In genomic region chr2:68245672-68246071, GRCh38 we compare ENCODE assay signal across 25 cellular contexts.
"Had no signal": no experiment of that assay in that cellular context is flagged by ENCODE, and none has a peak within 500 bp of the region (broad histone marks: within the 10 kb centered on the region; RNA-seq: fewer than 3 reads in every experiment).

No MANE protein-coding gene starts in this region.

- ATAC-seq: esophagus mucosa; foreskin keratinocyte; left colon; left ventricle myocardium superior; lower lobe of right lung; pancreas; right lobe of liver; stimulated activated effector memory CD8-positive, alpha-beta T cell treated with anti-CD3 and anti-CD28 coated beads, Interleukin-12 subunit alpha, Interleukin-12 subunit beta, amount 100 ng/mL, for 72 hours had no signal

- H3K27ac ChIP-seq: epithelial cell of prostate, foreskin keratinocyte, lower lobe of right lung, pancreas, right lobe of liver, stomach, testis, tibial artery had no signal

- FAIRE-seq: pancreas, small intestine had no signal

- H3K36me3 ChIP-seq: pancreas, right lobe of liver, stomach, tibial artery had no signal

- H3K27me3 ChIP-seq: foreskin keratinocyte, neutrophil, pancreas, right lobe of liver, stomach, testis, tibial artery had no signal

- H3K4me3 ChIP-seq: lower lobe of right lung, pancreas, right lobe of liver, stomach, testis, tibial artery had no signal

- DNase-seq: cortex of kidney; foreskin keratinocyte; hypothalamus; immature natural killer cell; islet precursor cell; kidney glomerular epithelial cell; left colon; left ventricle myocardium superior; lower lobe of right lung; natural killer cell; pancreas; right lobe of liver; small intestine; stimulated activated CD4-positive, alpha-beta T cell treated with anti-CD3 and anti-CD28 coated beads, Interleukin-12 subunit alpha, Interleukin-12 subunit beta, amount 100 ng/mL, for 4 hours; stimulated activated CD4-positive, alpha-beta T cell treated with anti-CD3 and anti-CD28 coated beads, Interleukin-1b, Interleukin-23, amount 100 ng/mL, for 48 hours; stimulated activated CD4-positive, alpha-beta T cell treated with anti-CD3 and anti-CD28 coated beads, Interleukin-4, amount 100 ng/mL, for 1 hour; stimulated activated naive CD4-positive, alpha-beta T cell treated with Interleukin-2 at 50 U/mL for 16 hours; stomach; substantia nigra; testis; tibial artery had no signal

- H3K9me3 ChIP-seq: lower lobe of right lung, neutrophil, pancreas, right lobe of liver, stomach, testis, tibial artery had no signal
